In genomic region chr3:189282751-189283150, GRCh38 we compare ENCODE assay signal across 14 cellular contexts.
"Had no signal": no experiment of that assay in that cellular context is flagged by ENCODE, and none has a peak within 500 bp of the region (broad histone marks: within the 10 kb centered on the region; RNA-seq: fewer than 3 reads in every experiment).

No MANE protein-coding gene starts in this region.

- H3K27ac ChIP-seq: neural progenitor cell, psoas muscle had no signal

- ATAC-seq: activated CD8-positive, alpha-beta memory T cell treated with anti-CD3 and anti-CD28 coated beads, Interleukin-2, amount 10 ng/mL, durations not matched to agents 7 days and 5 days; naive thymus-derived CD4-positive, alpha-beta T cell; psoas muscle; right cardiac atrium; WTC11 had no signal

- H3K27me3 ChIP-seq: esophagus squamous epithelium, neural progenitor cell had no signal

- DNase-seq: activated CD4-positive, alpha-beta memory T cell treated with anti-CD3 and anti-CD28 coated beads, Interleukin-2, amount 10 ng/mL, durations not matched to agents 7 days and 5 days; activated CD4-positive, alpha-beta T cell treated with anti-CD3 and anti-CD28 coated beads for 48 hours; activated CD8-positive, alpha-beta memory T cell treated with anti-CD3 and anti-CD28 coated beads, Interleukin-2, amount 10 ng/mL, durations not matched to agents 7 days and 5 days; activated naive CD4-positive, alpha-beta T cell treated with anti-CD3 and anti-CD28 coated beads for 36 hours; anterior cingulate cortex; effector CD8-positive, alpha-beta T cell; esophagus squamous epithelium; mesendoderm; naive thymus-derived CD4-positive, alpha-beta T cell; psoas muscle; right cardiac atrium; trophoblast cell had no signal

- H3K4me1 ChIP-seq: neural progenitor cell, psoas muscle had no signal

- H2AFZ ChIP-seq: neural progenitor cell had no signal

- H3K36me3 ChIP-seq: esophagus squamous epithelium, neural progenitor cell had no signal

- H3K9me3 ChIP-seq: esophagus squamous epithelium, psoas muscle had no signal

- H3K9ac ChIP-seq: neural progenitor cell had no signal

- H3K4me3 ChIP-seq: esophagus squamous epithelium, neural progenitor cell, psoas muscle had no signal

- H3K4me2 ChIP-seq: neural progenitor cell had no signal
